Comparison of ENCODE assay signal across 8 cellular contexts in genomic region chr1:228139931-228140723, GRCh38. TPM values are rescaled to one million over a fixed set of nuclear protein-coding genes. Genes with fewer than 3 reads are reported as not detected.
A peak's percentile ranks its signal among the peaks of the same experiment; 100 is the strongest.
DNase-seq lines count a peak whose midpoint lies in the region; ATAC-seq and TF ChIP-seq lines count a peak whose summit lies in the region.

Gene GUK1, plus strand, starts transcription at chr1:228140279. Its CDS starts 24 bp downstream, at chr1:228140303.

- peak within 1 kb of the TSS; percentile 99 for H3K27ac Mint-ChIP-seq in T-helper 1 cell treated with Interleukin-12 subunit alpha and Interleukin-12 subunit beta and Interleukin-4 antibody, amounts not matched to agents 30 μg/mL and 1 μg/mL, for 36 hours

- H3K36me3 Mint-ChIP-seq in T-helper 1 cell treated with Interleukin-12 subunit alpha and Interleukin-12 subunit beta and Interleukin-4 antibody, amounts not matched to agents 30 μg/mL and 1 μg/mL, for 36 hours (ENCODE audit: low read depth) = peaks cover 2% of the 10 kb centered on the region

- peaks cover 26% of the 10 kb centered on the region for H3K4me1 Mint-ChIP-seq in T-helper 1 cell treated with Interleukin-12 subunit alpha and Interleukin-12 subunit beta and Interleukin-4 antibody, amounts not matched to agents 30 μg/mL and 1 μg/mL, for 36 hours (ENCODE audit: low read depth)

- no peaks in the 10 kb centered on the region for H3K36me3 ChIP-seq in upper lobe of right lung

- no peaks in the 10 kb centered on the region for H3K9me3 ChIP-seq in upper lobe of right lung

- TF ChIP-seq CTCF in upper lobe of right lung (IDR thresholded peaks at IDR 0.05) = peak; percentile 49

- peak within 1 kb of the TSS; percentile 97 for H3K4me3 ChIP-seq in upper lobe of right lung

- peak within 1 kb of the TSS; percentile 96 for H3K27ac ChIP-seq in upper lobe of right lung

- peak within 1 kb of the TSS; percentile 99 for H3K4me3 Mint-ChIP-seq in T-helper 1 cell treated with Interleukin-12 subunit alpha and Interleukin-12 subunit beta and Interleukin-4 antibody, amounts not matched to agents 30 μg/mL and 1 μg/mL, for 36 hours

- no peaks in the 10 kb centered on the region for H3K9me3 Mint-ChIP-seq in T-helper 1 cell treated with Interleukin-12 subunit alpha and Interleukin-12 subunit beta and Interleukin-4 antibody, amounts not matched to agents 30 μg/mL and 1 μg/mL, for 36 hours

- DNase-seq in NCI-H1694 (lab: John Stamatoyannopoulos, UW) = peak; percentile 98
- DNase-seq in amniotic stem cell (lab: John Stamatoyannopoulos, UW) = peak; percentile 98
- peak; percentile 100 for DNase-seq in left cardiac atrium
- DNase-seq in posterior vena cava (ENCODE audit: low spot score) = peak; percentile 100
- DNase-seq in upper lobe of right lung = peak; percentile 100

- peaks cover 35% of the 10 kb centered on the region for H3K4me1 ChIP-seq in upper lobe of right lung

- no peaks in the 10 kb centered on the region for H3K27me3 ChIP-seq in upper lobe of right lung

- TF ChIP-seq POLR2A in GM15510 (IDR thresholded peaks at IDR 0.05; ENCODE audit: borderline replicate concordance, extremely low read depth, insufficient read length) = peak; percentile 96

- intact Hi-C loops in left cardiac atrium (cut with DNase I) (loop anchor here in 1 of 2 donors (10.0 kb wide), 1 partner anchor 255 kb away; no protein-coding TSS in a partner anchor), posterior vena cava (cut with DNase I) (no loop called here), upper lobe of right lung (cut with DNase I) (no loop called here)

- ATAC-seq in HG02885 (IDR thresholded peaks at IDR 0.05; ENCODE audit: poor library complexity, unreplicated experiment) (peak; percentile 91), left cardiac atrium (peak; percentile 95 to 96), upper lobe of right lung (peak; percentile 95)

- peaks cover 20% of the 10 kb centered on the region for H3K27me3 Mint-ChIP-seq in T-helper 1 cell treated with Interleukin-12 subunit alpha and Interleukin-12 subunit beta and Interleukin-4 antibody, amounts not matched to agents 30 μg/mL and 1 μg/mL, for 36 hours (ENCODE audit: low read depth)

RNA-seq across cellular contexts. Expression of gene GUK1, which starts in this region (rescaled TPM):
- total RNA-seq in left cardiac atrium (100 to 1,000 TPM; 153 to 185 TPM), posterior vena cava (100 to 1,000 TPM; 220 to 234 TPM), upper lobe of right lung (203 TPM)

Comparison
In these comparisons a context has a peak if more than half of its experiments do, and no peak if none do; other contexts are left out.
1. Peak in every context shown above with its lines: DNase-seq, ATAC-seq, H3K4me3 ChIP-seq and H3K27ac ChIP-seq.